ENCODE assay signal across 1 cellular context in genomic region chr16:80614908-80615696, GRCh38.
A peak's percentile ranks its signal among the peaks of the same experiment; 100 is the strongest.
TF ChIP-seq lines count a peak whose summit lies in the region.

No MANE protein-coding gene starts in this region.

TF ChIP-seq in K562, 482 proteins besides CTCF, POLR2A, EP300 and RAD21 (continued from another document):
- TF ChIP-seq TFE3 (CRISPR knock-in tag; IDR thresholded peaks at IDR 0.05) (no peak), STAG1 (CRISPR knock-in tag; IDR thresholded peaks at IDR 0.05; ENCODE audit: borderline replicate concordance) (no peak), ZBTB33 (CRISPR knock-in tag; IDR thresholded peaks at IDR 0.05) (no peak), ILK (tag; IDR thresholded peaks at IDR 0.05; ENCODE audit: borderline replicate concordance, low read depth) (no peak), ATF3 (IDR thresholded peaks at IDR 0.05) (peak; percentile 53), ATF3 (CRISPR knock-in tag; conservative IDR thresholded peaks at IDR 0.05) (no peak), KDM1A (IDR thresholded peaks at IDR 0.05) (no peak)
TF ChIP-seq in K562: peak in this region for 2.
